In genomic region chr10:68720793-68721672, GRCh38 we compare ENCODE assay signal across 1 cellular context.
TF ChIP-seq lines count a peak whose summit lies in the region.

Gene CCAR1 (plus strand): TSS chr10:68721239. CDS start chr10:68722505, 1,266 bp downstream.

TF ChIP-seq in HepG2, 621 proteins besides CTCF, POLR2A, EP300 and RAD21 (continued from another document and continues in another):
- TF ChIP-seq FOXP4 (CRISPR knock-in tag; IDR thresholded peaks at IDR 0.05), result 0 out of 2 replicates have a peak, but pooled peaks have one; percentile 28
- TF ChIP-seq TOPORS (CRISPR knock-in tag; IDR thresholded peaks at IDR 0.05), result peak; percentile 52; the same call in 1 of the 2 replicates
- peak; percentile 71 for TF ChIP-seq CREM (IDR thresholded peaks at IDR 0.05)
- TF ChIP-seq CREM (CRISPR knock-in tag; IDR thresholded peaks at IDR 0.05), result no peak
- TF ChIP-seq POLR2AphosphoS5 (IDR thresholded peaks at IDR 0.05; ENCODE audit: low read depth, low read length), result peak; percentile 87
- peak; percentile 90 for TF ChIP-seq ZNF687 (CRISPR knock-in tag; IDR thresholded peaks at IDR 0.05)
- peak; percentile 83 for TF ChIP-seq GATAD1 (CRISPR knock-in tag; IDR thresholded peaks at IDR 0.05)
- TF ChIP-seq EED (CRISPR knock-in tag; IDR thresholded peaks at IDR 0.05), result no peak
- TF ChIP-seq ZNF607 (CRISPR knock-in tag; IDR thresholded peaks at IDR 0.05; ENCODE audit: borderline replicate concordance), result no peak; the same call in none of the 2 replicates
- peak; percentile 50; the same call in 1 of the 2 replicates for TF ChIP-seq ZNF30 (CRISPR knock-in tag; IDR thresholded peaks at IDR 0.05)
- TF ChIP-seq E2F5 (CRISPR knock-in tag; conservative IDR thresholded peaks at IDR 0.05), result no peak
- peak; percentile 29; the same call in 1 of the 2 replicates for TF ChIP-seq TARDBP (CRISPR knock-in tag; IDR thresholded peaks at IDR 0.05)
- 0 out of 2 replicates have a peak, but pooled peaks have one; percentile 76 for TF ChIP-seq ZFYVE20 (CRISPR knock-in tag; IDR thresholded peaks at IDR 0.05; ENCODE audit: borderline replicate concordance, low read depth)
- TF ChIP-seq ZNF766 (CRISPR knock-in tag; IDR thresholded peaks at IDR 0.05; ENCODE audit: borderline replicate concordance), result 0 out of 2 replicates have a peak, but pooled peaks have one; percentile 35
- TF ChIP-seq ZNF619 (CRISPR knock-in tag; IDR thresholded peaks at IDR 0.05), result peak; percentile 56
- TF ChIP-seq ZNF225 (CRISPR knock-in tag; IDR thresholded peaks at IDR 0.05), result peak; percentile 31; the same call in 1 of the 2 replicates
- TF ChIP-seq ZSCAN29 (CRISPR knock-in tag; conservative IDR thresholded peaks at IDR 0.05), result 0 out of 2 replicates have a peak, but pooled peaks have one; percentile 65
- TF ChIP-seq KDM2A (CRISPR knock-in tag; IDR thresholded peaks at IDR 0.05; ENCODE audit: borderline replicate concordance, low read depth), result peak; percentile 84
- no peak for TF ChIP-seq ZNF781 (CRISPR knock-in tag; IDR thresholded peaks at IDR 0.05; ENCODE audit: borderline replicate concordance, not compliant biosample characterization)
- TF ChIP-seq NFE2L2 (IDR thresholded peaks at IDR 0.05; ENCODE audit: low read length), result no peak
- TF ChIP-seq NFYB (CRISPR knock-in tag; IDR thresholded peaks at IDR 0.05), result peak; percentile 68
- TF ChIP-seq SMARCC2 (IDR thresholded peaks at IDR 0.05), result no peak
- no peak for TF ChIP-seq JUN (CRISPR knock-in tag; IDR thresholded peaks at IDR 0.05)
- no peak for TF ChIP-seq ZBTB2 (CRISPR knock-in tag; IDR thresholded peaks at IDR 0.05; ENCODE audit: low read depth)
- TF ChIP-seq ZBTB37 (CRISPR knock-in tag; IDR thresholded peaks at IDR 0.05), result no peak
- TF ChIP-seq ZNF543 (CRISPR knock-in tag; IDR thresholded peaks at IDR 0.05), result peak; percentile 70; the same call in 1 of the 2 replicates
- no peak; the same call in 1 of the 2 replicates for TF ChIP-seq BATF2 (CRISPR knock-in tag; IDR thresholded peaks at IDR 0.05)
- TF ChIP-seq ZNF101 (CRISPR knock-in tag; IDR thresholded peaks at IDR 0.05; ENCODE audit: borderline replicate concordance, low read depth), result 0 out of 2 replicates have a peak, but pooled peaks have one; percentile 75
- TF ChIP-seq ZNF720 (CRISPR knock-in tag; IDR thresholded peaks at IDR 0.05), result no peak
- 0 out of 2 replicates have a peak, but pooled peaks have one; percentile 16 for TF ChIP-seq SMAD9 (CRISPR knock-in tag; IDR thresholded peaks at IDR 0.05)
- peak; percentile 24; the same call in 1 of the 2 replicates for TF ChIP-seq ZNF33B (CRISPR knock-in tag; IDR thresholded peaks at IDR 0.05)
- peak; percentile 27 for TF ChIP-seq ZNF747 (CRISPR knock-in tag; IDR thresholded peaks at IDR 0.05; ENCODE audit: borderline replicate concordance)
- 0 out of 2 replicates have a peak, but pooled peaks have one; percentile 50 for TF ChIP-seq ZNF782 (CRISPR knock-in tag; IDR thresholded peaks at IDR 0.05; ENCODE audit: borderline replicate concordance)
- no peak for TF ChIP-seq ZMYM2 (CRISPR knock-in tag; IDR thresholded peaks at IDR 0.05)
- TF ChIP-seq ZSCAN9 (CRISPR knock-in tag; IDR thresholded peaks at IDR 0.05; ENCODE audit: borderline replicate concordance), result no peak
- 0 out of 2 replicates have a peak, but pooled peaks have one; percentile 36 for TF ChIP-seq TSC22D2 (CRISPR knock-in tag; IDR thresholded peaks at IDR 0.05; ENCODE audit: borderline replicate concordance)
- no peak for TF ChIP-seq GLI4 (CRISPR knock-in tag; IDR thresholded peaks at IDR 0.05; ENCODE audit: borderline replicate concordance)
- TF ChIP-seq ADNP (CRISPR knock-in tag; IDR thresholded peaks at IDR 0.05), result no peak
- peak; percentile 80; the same call in 1 of the 2 replicates for TF ChIP-seq ZNF350 (CRISPR knock-in tag; IDR thresholded peaks at IDR 0.05; ENCODE audit: borderline replicate concordance, low read depth)
- TF ChIP-seq ATRX (CRISPR knock-in tag; IDR thresholded peaks at IDR 0.05; ENCODE audit: borderline replicate concordance), result no peak
- TF ChIP-seq MATR3 (CRISPR knock-in tag; IDR thresholded peaks at IDR 0.05), result no peak
- no peak for TF ChIP-seq PLSCR1 (CRISPR knock-in tag; IDR thresholded peaks at IDR 0.05; ENCODE audit: borderline replicate concordance)
- no peak for TF ChIP-seq TBX3 (IDR thresholded peaks at IDR 0.05; ENCODE audit: borderline replicate concordance)
- no peak; the same call in none of the 2 replicates for TF ChIP-seq ZSCAN5A (CRISPR knock-in tag; IDR thresholded peaks at IDR 0.05; ENCODE audit: borderline replicate concordance)
- TF ChIP-seq HDAC1 (CRISPR knock-in tag; IDR thresholded peaks at IDR 0.05), result 0 out of 2 replicates have a peak, but pooled peaks have one; percentile 24
- peak; percentile 88 for TF ChIP-seq TFDP1 (CRISPR knock-in tag; IDR thresholded peaks at IDR 0.05; ENCODE audit: borderline replicate concordance)
- no peak for TF ChIP-seq NFIC (IDR thresholded peaks at IDR 0.05; ENCODE audit: low read length)
- TF ChIP-seq SP140L (CRISPR knock-in tag; IDR thresholded peaks at IDR 0.05; ENCODE audit: borderline replicate concordance), result no peak
- TF ChIP-seq GABPB1 (CRISPR knock-in tag; IDR thresholded peaks at IDR 0.05), result peak; percentile 76
- TF ChIP-seq ZNF556 (CRISPR knock-in tag; IDR thresholded peaks at IDR 0.05; ENCODE audit: borderline replicate concordance), result 0 out of 2 replicates have a peak, but pooled peaks have one; percentile 63
- TF ChIP-seq ZNF879 (CRISPR knock-in tag; IDR thresholded peaks at IDR 0.05), result no peak
- TF ChIP-seq SRY (CRISPR knock-in tag; IDR thresholded peaks at IDR 0.05), result no peak
- TF ChIP-seq ATF6 (CRISPR knock-in tag; conservative IDR thresholded peaks at IDR 0.05), result no peak
